Comparison of ENCODE assay signal across 11 cellular contexts in genomic region chr12:71947645-71948105, GRCh38. TPM values are rescaled to one million over a fixed set of nuclear protein-coding genes. Genes with fewer than 3 reads are reported as not detected.
A peak's percentile ranks its signal among the peaks of the same experiment; 100 is the strongest.
DNase-seq lines count a peak whose midpoint lies in the region; ATAC-seq and TF ChIP-seq lines count a peak whose summit lies in the region.
"Had no signal": no experiment of that assay in that cellular context is flagged by ENCODE, and none has a peak within 500 bp of the region (broad histone marks: within the 10 kb centered on the region; RNA-seq: fewer than 3 reads in every experiment).

No MANE protein-coding gene starts in this region.

- H3K36me3 ChIP-seq in WERI-Rb-1 (no peaks in the 10 kb centered on the region), vagina (no peaks in the 10 kb centered on the region)
- H3K36me3 ChIP-seq: esophagus muscularis mucosa had no signal

- H3K27me3 ChIP-seq in WERI-Rb-1 (ENCODE audit: insufficient read depth, low read depth, severe bottlenecking) (no peaks in the 10 kb centered on the region), vagina (no peaks in the 10 kb centered on the region)

- POLR2A ChIA-PET in activated CD4-positive, alpha-beta memory T cell treated with anti-CD3 and anti-CD28 coated beads, Interleukin-2, amount 10 ng/mL, durations not matched to agents 7 days and 5 days (lab: Charles Lee): no interaction called here

- DNase-seq in CD1c-positive myeloid dendritic cell (ENCODE audit: extremely low spot score) (peak; percentile 11), NCI-H1417 treated with DMSO at 0.1 percent for 48 hours (lab: John Stamatoyannopoulos, UW) (peak; percentile 95), WERI-Rb-1 (peak; percentile 82), iPS-NIHi7 (ENCODE audit: extremely low spot score) (peak; percentile 54), vagina (ENCODE audit: extremely low spot score in 2 of 2) (no peak), ureter (ENCODE audit: low spot score) (no peak)
- no peak for DNase-seq in activated CD4-positive, alpha-beta memory T cell treated with anti-CD3 and anti-CD28 coated beads, Interleukin-2, amount 10 ng/mL, durations not matched to agents 7 days and 5 days
- DNase-seq: AML-193 had no signal

- no peak for TF ChIP-seq CTCF in WERI-Rb-1 (IDR thresholded peaks at IDR 0.05; ENCODE audit: low read depth, low read length)
- no peak for TF ChIP-seq CTCF in vagina (IDR thresholded peaks at IDR 0.05)

- no peak for ATAC-seq in GM18498 (IDR thresholded peaks at IDR 0.05; ENCODE audit: unreplicated experiment)
- ATAC-seq: HCT116 had no signal

- peak overlapping the region; percentile 81 for H3K27ac ChIP-seq in WERI-Rb-1
- H3K27ac ChIP-seq in vagina: no peak overlapping the region
- H3K27ac ChIP-seq: esophagus muscularis mucosa had no signal

- CTCF ChIA-PET in activated CD4-positive, alpha-beta memory T cell treated with anti-CD3 and anti-CD28 coated beads, Interleukin-2, amount 10 ng/mL, durations not matched to agents 7 days and 5 days (lab: Charles Lee): interaction anchor here (1.2 kb wide), 1 partner anchor 10 kb away, joined by 3 read pairs; no protein-coding TSS in a partner anchor

- H3K27ac Mint-ChIP-seq in activated CD4-positive, alpha-beta memory T cell treated with anti-CD3 and anti-CD28 coated beads, Interleukin-2, amount 10 ng/mL, durations not matched to agents 7 days and 5 days: no peak overlapping the region

- no peak for TF ChIP-seq POLR2A in vagina (IDR thresholded peaks at IDR 0.05)

- no peaks in the 10 kb centered on the region for H3K4me1 Mint-ChIP-seq in activated CD4-positive, alpha-beta memory T cell treated with anti-CD3 and anti-CD28 coated beads, Interleukin-2, amount 10 ng/mL, durations not matched to agents 7 days and 5 days

- H3K36me3 Mint-ChIP-seq in activated CD4-positive, alpha-beta memory T cell treated with anti-CD3 and anti-CD28 coated beads, Interleukin-2, amount 10 ng/mL, durations not matched to agents 7 days and 5 days (ENCODE audit: low read depth): no peaks in the 10 kb centered on the region

- peaks cover 52% of the 10 kb centered on the region for H3K27me3 Mint-ChIP-seq in activated CD4-positive, alpha-beta memory T cell treated with anti-CD3 and anti-CD28 coated beads, Interleukin-2, amount 10 ng/mL, durations not matched to agents 7 days and 5 days

- intact Hi-C loops in vagina (cut with DNase I): no loop called here

- no peak overlapping the region; the same call in 1 of the 2 replicates for H3K4me3 ChIP-seq in WERI-Rb-1 (ENCODE audit: low read depth, low read length)
- no peak overlapping the region for H3K4me3 ChIP-seq in vagina
- H3K4me3 ChIP-seq: esophagus muscularis mucosa had no signal

- H3K9me3 Mint-ChIP-seq in activated CD4-positive, alpha-beta memory T cell treated with anti-CD3 and anti-CD28 coated beads, Interleukin-2, amount 10 ng/mL, durations not matched to agents 7 days and 5 days: no peaks in the 10 kb centered on the region

- H3K4me3 Mint-ChIP-seq in activated CD4-positive, alpha-beta memory T cell treated with anti-CD3 and anti-CD28 coated beads, Interleukin-2, amount 10 ng/mL, durations not matched to agents 7 days and 5 days: no peak overlapping the region

- H3K9me3 ChIP-seq in WERI-Rb-1 (ENCODE audit: severe bottlenecking): no peaks in the 10 kb centered on the region
- H3K9me3 ChIP-seq in vagina: no peaks in the 10 kb centered on the region
- H3K9me3 ChIP-seq: esophagus muscularis mucosa had no signal

- H3K4me1 ChIP-seq in vagina: no peaks in the 10 kb centered on the region

RNA-seq across cellular contexts. Expression of gene TPH2, which starts 9.0 kb away (rescaled TPM):
- total RNA-seq in vagina: not detected
- total RNA-seq in ureter: not detected
- total RNA-seq in activated CD4-positive, alpha-beta memory T cell treated with anti-CD3 and anti-CD28 coated beads, Interleukin-2, amount 10 ng/mL, durations not matched to agents 7 days and 5 days: not detected

Comparison
In these comparisons a context has a peak if more than half of its experiments do, and no peak if none do; other contexts are left out.
1. DNase-seq: peak in CD1c-positive myeloid dendritic cell (single experiment), NCI-H1417 treated with DMSO at 0.1 percent for 48 hours (single experiment), WERI-Rb-1 (single experiment) and iPS-NIHi7 (single experiment); none in vagina (0 of 2), ureter (single experiment) and activated CD4-positive, alpha-beta memory T cell treated with anti-CD3 and anti-CD28 coated beads, Interleukin-2, amount 10 ng/mL, durations not matched to agents 7 days and 5 days (single experiment).